ENCODE assay signal across 8 cellular contexts in the genomic region with DNA sequence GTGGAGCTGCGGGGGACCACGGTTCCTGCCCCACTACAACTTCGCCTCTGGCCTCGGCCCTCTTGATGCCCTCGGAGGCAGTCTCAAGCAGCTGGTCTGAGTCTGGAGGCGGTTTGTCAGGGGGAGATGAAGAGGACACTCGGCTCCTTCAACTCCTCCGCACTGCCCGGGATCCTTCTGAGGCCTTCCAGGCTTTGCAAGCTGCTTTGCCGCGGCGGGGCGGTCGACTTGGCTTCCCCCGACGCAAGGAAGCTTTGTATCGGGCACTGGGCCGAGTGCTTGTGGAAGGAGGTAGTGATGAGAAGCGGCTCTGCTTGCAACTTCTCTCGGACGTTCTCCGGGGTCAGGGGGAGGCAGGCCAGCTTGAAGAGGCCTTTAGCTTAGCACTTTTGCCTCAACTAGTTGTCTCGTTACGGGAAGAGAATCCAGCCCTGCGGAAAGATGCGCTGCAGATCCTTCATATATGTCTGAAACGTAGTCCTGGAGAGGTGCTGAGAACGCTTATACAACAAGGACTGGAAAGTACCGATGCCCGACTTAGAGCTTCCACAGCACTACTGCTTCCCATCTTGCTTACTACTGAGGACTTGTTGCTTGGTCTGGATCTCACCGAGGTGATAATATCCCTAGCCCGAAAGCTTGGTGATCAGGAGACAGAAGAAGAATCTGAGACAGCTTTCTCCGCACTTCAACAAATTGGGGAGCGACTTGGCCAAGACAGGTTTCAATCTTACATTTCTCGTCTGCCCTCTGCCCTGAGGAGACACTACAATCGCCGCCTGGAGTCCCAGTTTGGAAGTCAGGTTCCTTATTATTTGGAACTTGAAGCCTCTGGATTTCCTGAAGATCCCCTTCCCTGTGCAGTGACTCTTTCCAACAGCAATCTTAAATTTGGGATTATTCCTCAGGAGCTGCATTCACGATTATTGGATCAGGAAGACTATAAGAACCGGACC. TPM values are rescaled to one million over a fixed set of nuclear protein-coding genes. Genes with fewer than 3 reads are reported as not detected.
DNase-seq lines count a peak whose midpoint lies in the region; ATAC-seq and TF ChIP-seq lines count a peak whose summit lies in the region.

No MANE protein-coding gene starts in this region.

- peaks cover 62% of the 10 kb centered on the region for H3K4me1 Mint-ChIP-seq in activated T-cell treated with anti-CD3 and anti-CD28 coated beads, Interleukin-2, amount 50 U/mL, for 4 hours (ENCODE audit: low read depth)
- peaks cover 55% of the 10 kb centered on the region for H3K4me1 Mint-ChIP-seq in progenitor cell of endocrine pancreas (ENCODE audit: low read depth)
- peaks cover 59% of the 10 kb centered on the region for H3K4me1 Mint-ChIP-seq in stimulated activated memory B cell treated with anti-CD40 and anti-IgM and Interleukin-4, amounts not matched to agents 10 μg/mL and 1 μg/mL and 100 μg/mL, for 72 hours

- no peak for TF ChIP-seq CTCF in GM12875 (IDR thresholded peaks at IDR 0.05; ENCODE audit: borderline replicate concordance, insufficient read depth, low read depth, low read length)
- no peak for TF ChIP-seq CTCF in progenitor cell of endocrine pancreas (IDR thresholded peaks at IDR 0.05; ENCODE audit: unreplicated experiment)

- no peaks in the 10 kb centered on the region for H3K9me3 ChIP-seq in HUES48 (ENCODE audit: control insufficient read depth, insufficient read depth, low read length)

- peaks cover 18% of the 10 kb centered on the region for H3K36me3 Mint-ChIP-seq in activated T-cell treated with anti-CD3 and anti-CD28 coated beads, Interleukin-2, amount 50 U/mL, for 4 hours (ENCODE audit: insufficient read depth)
- peaks cover 10% of the 10 kb centered on the region for H3K36me3 Mint-ChIP-seq in progenitor cell of endocrine pancreas (ENCODE audit: insufficient read depth)
- H3K36me3 Mint-ChIP-seq in stimulated activated memory B cell treated with anti-CD40 and anti-IgM and Interleukin-4, amounts not matched to agents 10 μg/mL and 1 μg/mL and 100 μg/mL, for 72 hours = peaks cover 27% of the 10 kb centered on the region

- ATAC-seq in activated T-cell treated with anti-CD3 and anti-CD28 coated beads, Interleukin-2, amount 50 U/mL, for 4 hours = no peak
- no peak for ATAC-seq in stimulated activated memory B cell treated with anti-CD40 and anti-IgM and Interleukin-4, amounts not matched to agents 10 μg/mL and 1 μg/mL and 100 μg/mL, for 72 hours

- H3K4me3 ChIP-seq in GM12875 (ENCODE audit: low read depth, low read length) (peak overlapping the region; percentile 84), HUES48 (ENCODE audit: low read depth, low read length) (peak overlapping the region; percentile 82)

- H3K27ac Mint-ChIP-seq in progenitor cell of endocrine pancreas = no peak overlapping the region
- H3K27ac Mint-ChIP-seq in stimulated activated memory B cell treated with anti-CD40 and anti-IgM and Interleukin-4, amounts not matched to agents 10 μg/mL and 1 μg/mL and 100 μg/mL, for 72 hours = no peak overlapping the region

- intact Hi-C loops in cardiac septum (cut with DNase I) = loop anchor here (1.0 to 5.0 kb wide), 4 partner anchors 66 to 289 kb away; partner anchors contain the start of genes FKBP3, MIS18BP1 and PRPF39

- H3K9me3 Mint-ChIP-seq in activated T-cell treated with anti-CD3 and anti-CD28 coated beads, Interleukin-2, amount 50 U/mL, for 4 hours = peaks cover 20% of the 10 kb centered on the region
- H3K9me3 Mint-ChIP-seq in progenitor cell of endocrine pancreas (ENCODE audit: low read depth) = no peaks in the 10 kb centered on the region
- peaks cover 3% of the 10 kb centered on the region for H3K9me3 Mint-ChIP-seq in stimulated activated memory B cell treated with anti-CD40 and anti-IgM and Interleukin-4, amounts not matched to agents 10 μg/mL and 1 μg/mL and 100 μg/mL, for 72 hours

- peak overlapping the region; percentile 68 for H3K9ac ChIP-seq in HUES48 (ENCODE audit: low read depth, low read length)

- H3K27ac ChIP-seq in HUES48 (ENCODE audit: low read depth, low read length) = peak overlapping the region; percentile 84

- no peaks in the 10 kb centered on the region for H3K36me3 ChIP-seq in HUES48 (ENCODE audit: control insufficient read depth, insufficient read depth, low read length)

- no peaks in the 10 kb centered on the region for H3K27me3 ChIP-seq in HUES48 (ENCODE audit: control insufficient read depth, insufficient read depth, low read length)

- DNase-seq in AG08395 (ENCODE audit: low spot score) (peak; percentile 18), cardiac septum (ENCODE audit: low spot score) (peak; percentile 76), progenitor cell of endocrine pancreas (ENCODE audit: low spot score, unreplicated experiment) (peak; percentile 18), mesenteric fat pad (ENCODE audit: low spot score) (no peak)
- DNase-seq in activated T-cell treated with anti-CD3 and anti-CD28 coated beads, Interleukin-2, amount 50 U/mL, for 4 hours = peak; percentile 18

- no peak overlapping the region for H3K4me3 Mint-ChIP-seq in activated T-cell treated with anti-CD3 and anti-CD28 coated beads, Interleukin-2, amount 50 U/mL, for 4 hours
- no peak overlapping the region for H3K4me3 Mint-ChIP-seq in progenitor cell of endocrine pancreas (ENCODE audit: low read depth)
- no peak overlapping the region for H3K4me3 Mint-ChIP-seq in stimulated activated memory B cell treated with anti-CD40 and anti-IgM and Interleukin-4, amounts not matched to agents 10 μg/mL and 1 μg/mL and 100 μg/mL, for 72 hours

- H3K27me3 Mint-ChIP-seq in activated T-cell treated with anti-CD3 and anti-CD28 coated beads, Interleukin-2, amount 50 U/mL, for 4 hours (ENCODE audit: low read depth) = no peaks in the 10 kb centered on the region
- H3K27me3 Mint-ChIP-seq in progenitor cell of endocrine pancreas = no peaks in the 10 kb centered on the region
- H3K27me3 Mint-ChIP-seq in stimulated activated memory B cell treated with anti-CD40 and anti-IgM and Interleukin-4, amounts not matched to agents 10 μg/mL and 1 μg/mL and 100 μg/mL, for 72 hours = no peaks in the 10 kb centered on the region

- peaks cover 37% of the 10 kb centered on the region for H3K4me1 ChIP-seq in HUES48 (ENCODE audit: control insufficient read depth, insufficient read depth, low read length)

RNA-seq across cellular contexts. Expression of gene TOGARAM1, which starts 0.9 kb away (rescaled TPM):
- 1 to 10 TPM; 4.8 to 6.8 (median 6.3) TPM for total RNA-seq in activated T-cell treated with anti-CD3 and anti-CD28 coated beads, Interleukin-2, amount 50 U/mL, for 4 hours
- total RNA-seq in cardiac septum (16.3 TPM), progenitor cell of endocrine pancreas (25.0 and 28.5 TPM in 2 replicates), mesenteric fat pad (13.4 TPM)

RNA-seq across cellular contexts. Expression of gene KLHL28, which starts 1.1 kb away (rescaled TPM):
- 10 to 100 TPM; 11.5 to 14.4 (median 11.8) TPM for total RNA-seq in activated T-cell treated with anti-CD3 and anti-CD28 coated beads, Interleukin-2, amount 50 U/mL, for 4 hours
- total RNA-seq in cardiac septum (11.2 TPM), progenitor cell of endocrine pancreas (17.9 and 19.5 TPM in 2 replicates), mesenteric fat pad (10.0 TPM)
